Comparison of ENCODE assay signal across 9 cellular contexts in the genomic region with DNA sequence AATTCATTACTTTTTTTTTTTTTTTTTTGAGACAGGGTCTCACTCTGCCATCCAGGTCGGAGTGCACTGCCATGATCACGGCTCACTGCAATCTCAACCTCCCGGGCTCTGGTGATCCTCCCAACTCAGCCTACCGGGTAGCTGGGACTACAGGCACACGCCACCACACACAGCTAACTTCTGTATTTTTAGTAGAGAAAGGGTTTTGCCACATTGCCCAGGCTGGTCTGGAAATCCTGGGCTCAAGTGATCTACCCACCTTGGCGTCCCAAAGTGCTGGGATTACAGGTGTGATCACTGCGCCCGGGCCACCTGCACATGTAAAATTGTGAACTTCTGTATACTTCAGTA. TPM values are rescaled to one million over a fixed set of nuclear protein-coding genes. Genes with fewer than 3 reads are reported as not detected.
DNase-seq lines count a peak whose midpoint lies in the region; ATAC-seq and TF ChIP-seq lines count a peak whose summit lies in the region.
"Not testable (repeated sequence)": the region's sequence is repeated elsewhere in the genome, so short reads cannot be mapped to it uniquely, and the experiment has no call there.
"Had no signal": no experiment of that assay in that cellular context is flagged by ENCODE, and none has a peak within 500 bp of the region (broad histone marks: within the 10 kb centered on the region; RNA-seq: fewer than 3 reads in every experiment).

No MANE protein-coding gene starts in this region.

- H4K20me1 ChIP-seq in BLaER1 treated with 17β-estradiol and CSF1 and Interleukin-3, amounts not matched to agents 10 nM and 100 nM = peaks cover 0 to 36% (median 18%) of the 10 kb centered on the region in 11 experiments; a peak in 12 of 22 replicates
- H4K20me1 ChIP-seq in MM.1S (ENCODE audit: insufficient read depth, low read length) = not testable (repeated sequence)

- not testable (repeated sequence) for H3K14ac ChIP-seq in mesenchymal stem cell (ENCODE audit: low read length in 2 of 2)

- POLR2A ChIA-PET in activated CD4-positive, alpha-beta memory T cell treated with anti-CD3 and anti-CD28 coated beads, Interleukin-2, amount 10 ng/mL, durations not matched to agents 7 days and 5 days (lab: Charles Lee) = interaction anchor here (2.4 kb wide), 1 partner anchor 98 kb away, joined by 7 read pairs; the partner anchor contains the start of gene RNU1-1

- H2BK15ac ChIP-seq in mesenchymal stem cell (ENCODE audit: low read depth, poor library complexity, severe bottlenecking) = not testable (repeated sequence)

- intact Hi-C loops in dorsolateral prefrontal cortex (cut with DNase I) (loop anchor here (2.0 to 5.0 kb wide), 2 partner anchors 33 to 280 kb away; no protein-coding TSS in a partner anchor), heart left ventricle (cut with DNase I) (loop anchor here in 2 of 10 donors (2.0 kb wide), 1 partner anchor 33 kb away; no protein-coding TSS in a partner anchor), psoas muscle (cut with DNase I) (loop anchor here in 1 of 2 donors (2.0 kb wide), 1 partner anchor 21 kb away; no protein-coding TSS in a partner anchor)

- ATAC-seq in heart left ventricle, psoas muscle: not testable (repeated sequence)

- not testable (repeated sequence) for H2BK120ac ChIP-seq in mesenchymal stem cell (ENCODE audit: low read depth, low read length)

- H3K9me3 ChIP-seq in BLaER1 treated with 17β-estradiol and CSF1 and Interleukin-3, amounts not matched to agents 10 nM and 100 nM (replicated peaks in 1 of 11); MM.1S (replicated peaks; ENCODE audit: insufficient read depth, low read length); heart left ventricle; mesenchymal stem cell (ENCODE audit: control insufficient read depth, low read length); psoas muscle: not testable (repeated sequence)

- peak overlapping the region; percentile 79 to 97 (median 89) for H3K4me2 ChIP-seq in BLaER1 treated with 17β-estradiol and CSF1 and Interleukin-3, amounts not matched to agents 10 nM and 100 nM
- peak overlapping the region; percentile 95; the same call in 1 of the 2 replicates for H3K4me2 ChIP-seq in MM.1S (ENCODE audit: low read depth, low read length)
- H3K4me2 ChIP-seq in mesenchymal stem cell (ENCODE audit: low read length, poor library complexity, severe bottlenecking) = peak overlapping the region; percentile 97

- H3K4me3 Mint-ChIP-seq in activated CD4-positive, alpha-beta memory T cell treated with anti-CD3 and anti-CD28 coated beads, Interleukin-2, amount 10 ng/mL, durations not matched to agents 7 days and 5 days; type B pancreatic cell: not testable (repeated sequence)

- peak overlapping the region in 5 of 11 experiments; percentile 68 to 83 (median 81); a peak in 7 of 22 replicates for H3K9ac ChIP-seq in BLaER1 treated with 17β-estradiol and CSF1 and Interleukin-3, amounts not matched to agents 10 nM and 100 nM
- not testable (repeated sequence) for H3K9ac ChIP-seq in MM.1S (ENCODE audit: low read length)
- peak overlapping the region; percentile 73 for H3K9ac ChIP-seq in mesenchymal stem cell (ENCODE audit: low read length)

- H3K18ac ChIP-seq in mesenchymal stem cell (ENCODE audit: low read depth in 1 of 2, low read length in 2 of 2) = not testable (repeated sequence)

- H3K23ac ChIP-seq in mesenchymal stem cell (ENCODE audit: low read length in 2 of 2) = not testable (repeated sequence)

- not testable (repeated sequence) for H2AK5ac ChIP-seq in mesenchymal stem cell (ENCODE audit: low read length, severe bottlenecking)

- WGBS in heart left ventricle, 4 donors = 83 to 86% (median 84%) methylated on average over 8 of the region's 8 CpGs
- WGBS in mesenchymal stem cell = 94% methylated on average over 8 of the region's 8 CpGs
- 70 to 82% (median 77%) methylated on average over 8 of the region's 8 CpGs for WGBS in psoas muscle, 3 donors

- not testable (repeated sequence) for H4K8ac ChIP-seq in mesenchymal stem cell (ENCODE audit: low read length)

- not testable (repeated sequence) for H3K4me1 Mint-ChIP-seq in activated CD4-positive, alpha-beta memory T cell treated with anti-CD3 and anti-CD28 coated beads, Interleukin-2, amount 10 ng/mL, durations not matched to agents 7 days and 5 days; type B pancreatic cell (ENCODE audit: unreplicated experiment)

- not testable (repeated sequence) for H3K9me2 ChIP-seq in MM.1S (replicated peaks; ENCODE audit: insufficient read depth, low read length)

- peaks cover 15 to 24% (median 19%) of the 10 kb centered on the region in 11 experiments; a peak in 21 of 22 replicates for H3K36me3 ChIP-seq in BLaER1 treated with 17β-estradiol and CSF1 and Interleukin-3, amounts not matched to agents 10 nM and 100 nM
- not testable (repeated sequence) for H3K36me3 ChIP-seq in MM.1S (replicated peaks; ENCODE audit: insufficient read depth, low read length)
- H3K36me3 ChIP-seq in heart left ventricle (peaks cover 0 to 17% (median 16%) of the 10 kb centered on the region in 9 donors), mesenchymal stem cell (ENCODE audit: control insufficient read depth in 1 of 2, insufficient read depth in 2 of 2, low read depth in 1 of 2, low read length in 2 of 2) (peaks cover 16 to 19% of the 10 kb centered on the region in 2 experiments), psoas muscle (ENCODE audit: insufficient read depth in 1 of 2, low read depth in 1 of 2) (peaks cover 4 to 19% of the 10 kb centered on the region in 2 donors)

- H3K27me3 ChIP-seq in BLaER1 treated with 17β-estradiol and CSF1 and Interleukin-3, amounts not matched to agents 10 nM and 100 nM = peaks cover 9 to 27% (median 18%) of the 10 kb centered on the region in 11 experiments; a peak in 14 of 22 replicates
- H3K27me3 ChIP-seq in MM.1S (replicated peaks; ENCODE audit: insufficient read depth, low read length) (peaks cover 27% of the 10 kb centered on the region), heart left ventricle (peaks cover 0 to 12% (median 0%) of the 10 kb centered on the region in 9 donors)
- H3K27me3 ChIP-seq in dorsolateral prefrontal cortex; mesenchymal stem cell (ENCODE audit: control insufficient read depth in 1 of 2, insufficient read depth in 1 of 2, low read length in 2 of 2); psoas muscle (ENCODE audit: insufficient read depth in 3 of 3, low read length in 2 of 3): not testable (repeated sequence)

- peaks cover 26 to 37% (median 34%) of the 10 kb centered on the region in 10 experiments for H3K4me1 ChIP-seq in BLaER1 treated with 17β-estradiol and CSF1 and Interleukin-3, amounts not matched to agents 10 nM and 100 nM
- peaks cover 10% of the 10 kb centered on the region for H3K4me1 ChIP-seq in MM.1S (ENCODE audit: low read length)
- peaks cover 3 to 21% (median 17%) of the 10 kb centered on the region in 12 donors for H3K4me1 ChIP-seq in heart left ventricle
- not testable (repeated sequence) for H3K4me1 ChIP-seq in mesenchymal stem cell (ENCODE audit: control insufficient read depth, insufficient read depth, low read depth, low read length)
- H3K4me1 ChIP-seq in psoas muscle = peaks cover 18% of the 10 kb centered on the region

- H4K91ac ChIP-seq in mesenchymal stem cell (ENCODE audit: low read length) = not testable (repeated sequence)

- not testable (repeated sequence) for H3K27me3 Mint-ChIP-seq in activated CD4-positive, alpha-beta memory T cell treated with anti-CD3 and anti-CD28 coated beads, Interleukin-2, amount 10 ng/mL, durations not matched to agents 7 days and 5 days; type B pancreatic cell

- CTCF ChIA-PET in activated CD4-positive, alpha-beta memory T cell treated with anti-CD3 and anti-CD28 coated beads, Interleukin-2, amount 10 ng/mL, durations not matched to agents 7 days and 5 days (lab: Charles Lee) = interaction anchor here (1.4 to 2.0 kb wide), 4 partner anchors 9 to 97 kb away, joined by 3 to 17 read pairs (median 4); no protein-coding TSS in a partner anchor

- not testable (repeated sequence) for H3K27ac ChIP-seq in BLaER1 treated with 17β-estradiol and CSF1 and Interleukin-3, amounts not matched to agents 10 nM and 100 nM; MM.1S (ENCODE audit: low read length); mesenchymal stem cell (ENCODE audit: low read length, poor library complexity, severe bottlenecking)
- H3K27ac ChIP-seq in dorsolateral prefrontal cortex (peak overlapping the region in 32 of 59 donors; percentile 1 to 92 (median 84)), heart left ventricle (peak overlapping the region in 8 of 12 donors; percentile 76 to 86 (median 78)), psoas muscle (peak overlapping the region; percentile 80)

- TF ChIP-seq POLR2A in heart left ventricle (IDR thresholded peaks at IDR 0.05) = not testable (repeated sequence)

- peaks cover 33% of the 10 kb centered on the region for H3K79me1 ChIP-seq in mesenchymal stem cell (replicated peaks; ENCODE audit: low read length, poor library complexity, severe bottlenecking)

- H3K4ac ChIP-seq in mesenchymal stem cell (ENCODE audit: low read depth in 1 of 2, low read length in 2 of 2) = not testable (repeated sequence)

- not testable (repeated sequence) for TF ChIP-seq CTCF in MM.1S (IDR thresholded peaks at IDR 0.05; ENCODE audit: low read length); dorsolateral prefrontal cortex (IDR thresholded peaks at IDR 0.05 in 54 of 56, conservative IDR thresholded peaks at IDR 0.05 in 2 of 56; ENCODE audit: low read depth in 1 of 56, partially characterized antibody in 56 of 56); heart left ventricle (IDR thresholded peaks at IDR 0.05); psoas muscle (IDR thresholded peaks at IDR 0.05); type B pancreatic cell (conservative IDR thresholded peaks at IDR 0.05)

- not testable (repeated sequence) for H3K79me2 ChIP-seq in MM.1S (ENCODE audit: low read length)

- H2BK5ac ChIP-seq in mesenchymal stem cell (ENCODE audit: low read depth, low read length, poor library complexity, severe bottlenecking) = not testable (repeated sequence)

- H3K9me3 Mint-ChIP-seq in activated CD4-positive, alpha-beta memory T cell treated with anti-CD3 and anti-CD28 coated beads, Interleukin-2, amount 10 ng/mL, durations not matched to agents 7 days and 5 days; type B pancreatic cell: not testable (repeated sequence)

- H3K4me3 ChIP-seq in BLaER1 treated with 17β-estradiol and CSF1 and Interleukin-3, amounts not matched to agents 10 nM and 100 nM = peak overlapping the region in 8 of 10 experiments; percentile 61 to 74 (median 71); a peak in 10 of 20 replicates
- not testable (repeated sequence) for H3K4me3 ChIP-seq in MM.1S (ENCODE audit: low read length)
- H3K4me3 ChIP-seq in dorsolateral prefrontal cortex (peak overlapping the region in 57 of 59 donors; percentile 62 to 95 (median 73)), heart left ventricle (peak overlapping the region in 11 of 12 donors; percentile 48 to 72 (median 61)), mesenchymal stem cell (ENCODE audit: insufficient read depth in 1 of 2, low read depth in 1 of 2, low read length in 2 of 2) (peak overlapping the region in 1 of 2 experiments; percentile 89), psoas muscle (peak overlapping the region; percentile 75)

- H3K27ac Mint-ChIP-seq in activated CD4-positive, alpha-beta memory T cell treated with anti-CD3 and anti-CD28 coated beads, Interleukin-2, amount 10 ng/mL, durations not matched to agents 7 days and 5 days; type B pancreatic cell: not testable (repeated sequence)

- not testable (repeated sequence) for H2BK12ac ChIP-seq in mesenchymal stem cell (ENCODE audit: low read length in 2 of 2)

- not testable (repeated sequence) for DNase-seq in MM.1S, mesenchymal stem cell
- DNase-seq in activated CD4-positive, alpha-beta memory T cell treated with anti-CD3 and anti-CD28 coated beads, Interleukin-2, amount 10 ng/mL, durations not matched to agents 7 days and 5 days = peak; percentile 16
- DNase-seq in dorsolateral prefrontal cortex (peak in 8 of 10 donors; percentile 32 to 63 (median 48)), heart left ventricle (peak in 1 of 5 donors; percentile 52), psoas muscle (peak in 1 of 2 donors; percentile 43), type B pancreatic cell (ENCODE audit: extremely low spot score, unreplicated experiment) (peak; percentile 78)

- not testable (repeated sequence) for H3K36me3 Mint-ChIP-seq in activated CD4-positive, alpha-beta memory T cell treated with anti-CD3 and anti-CD28 coated beads, Interleukin-2, amount 10 ng/mL, durations not matched to agents 7 days and 5 days (ENCODE audit: low read depth); type B pancreatic cell

- not testable (repeated sequence) for H2AFZ ChIP-seq in MM.1S (ENCODE audit: low read length); mesenchymal stem cell (ENCODE audit: low read depth, low read length)

- H3F3A ChIP-seq in MM.1S (ENCODE audit: insufficient read depth, low read length) = not testable (repeated sequence)

RNA-seq across cellular contexts. Expression of gene NBPF1, which starts 1.4 kb away (rescaled TPM):
- total RNA-seq in activated CD4-positive, alpha-beta memory T cell treated with anti-CD3 and anti-CD28 coated beads, Interleukin-2, amount 10 ng/mL, durations not matched to agents 7 days and 5 days = 1 to 10 TPM; 1.7 to 2.2 TPM
- total RNA-seq in dorsolateral prefrontal cortex = 10 to 100 TPM; 17.9 to 89.3 (median 52.9) TPM
- 10 to 100 TPM in 8 of 9 donors, 1 to 10 TPM in 1; 4.7 to 18.2 (median 14.3) TPM for total RNA-seq in heart left ventricle
- polyA plus RNA-seq in heart left ventricle = 1 to 10 TPM; 4.4 to 4.8 TPM
- 17.1 TPM for polyA plus RNA-seq in mesenchymal stem cell (2013, experiment 1 of 2)
- 15.7 TPM for polyA plus RNA-seq in mesenchymal stem cell (2013, experiment 2 of 2)
- total RNA-seq in psoas muscle = 10 to 100 TPM in 1 of 4 donors, 1 to 10 TPM in 3; 5.3 to 20.9 (median 7.3) TPM
- polyA plus RNA-seq in psoas muscle = 10 to 100 TPM in 1 of 3 donors, 1 to 10 TPM in 2; 2.4 to 12.5 (median 6.1) TPM
- total RNA-seq in type B pancreatic cell (ENCODE audit: low replicate concordance) = 39.1 and 97.5 TPM in 2 replicates

RNA-seq across cellular contexts. Expression of gene RNU1-3, which starts 54.8 kb away (rescaled TPM):
- 1,000 to 10,000 TPM; 1,570 to 1,691 TPM for total RNA-seq in activated CD4-positive, alpha-beta memory T cell treated with anti-CD3 and anti-CD28 coated beads, Interleukin-2, amount 10 ng/mL, durations not matched to agents 7 days and 5 days
- total RNA-seq in dorsolateral prefrontal cortex (over 10,000 TPM in 6 of 120 experiments, 1,000 to 10,000 TPM in 114; 2,235 to 12,697 (median 6,630) TPM), heart left ventricle (1,000 to 10,000 TPM in 6 of 9 donors, 100 to 1,000 TPM in 1, not detected in 2; 364 to 3,776 (median 2,470) TPM), psoas muscle (1,000 to 10,000 TPM; 1,264 to 5,208 (median 3,151) TPM), type B pancreatic cell (ENCODE audit: low replicate concordance) (2,993 and 3,564 TPM in 2 replicates)
- polyA plus RNA-seq in heart left ventricle (not detected), psoas muscle (not detected)
- not detected for polyA plus RNA-seq in mesenchymal stem cell (2013, experiment 1 of 2)
- not detected for polyA plus RNA-seq in mesenchymal stem cell (2013, experiment 2 of 2)
- polyA plus RNA-seq: urinary bladder had no signal
